In genomic region chr4:10403633-10404445, GRCh38 we compare ENCODE assay signal across 8 cellular contexts. TPM values are rescaled to one million over a fixed set of nuclear protein-coding genes. Genes with fewer than 3 reads are reported as not detected.
DNase-seq lines count a peak whose midpoint lies in the region; ATAC-seq and TF ChIP-seq lines count a peak whose summit lies in the region.

No MANE protein-coding gene starts in this region.

- DNase-seq in AG09309 (ENCODE audit: low read depth) (no peak), GM10266 (ENCODE audit: extremely low spot score) (peak; percentile 36), NCI-H69 (lab: John Stamatoyannopoulos, UW) (peak; percentile 34), dermis microvascular lymphatic vessel endothelial cell (ENCODE audit: low read depth in 2 of 2) (peak; percentile 25 to 55), myocyte (ENCODE audit: low read depth) (peak; percentile 29)

- ATAC-seq in HG03045 (IDR thresholded peaks at IDR 0.05; ENCODE audit: unreplicated experiment) (no peak), GM19463 (IDR thresholded peaks at IDR 0.05; ENCODE audit: unreplicated experiment) (no peak), HG03520 (IDR thresholded peaks at IDR 0.05; ENCODE audit: unreplicated experiment) (no peak)

- peak; percentile 53 for TF ChIP-seq CTCF in AG09309 (IDR thresholded peaks at IDR 0.05; ENCODE audit: control insufficient read depth, insufficient read depth, low read depth, low read length, missing control alignments)
- peak; percentile 16 for TF ChIP-seq CTCF in GM10266 (IDR thresholded peaks at IDR 0.05; ENCODE audit: control insufficient read depth, insufficient read depth, low read depth, missing control alignments)

- no peak overlapping the region for H3K4me3 ChIP-seq in AG09309 (ENCODE audit: control insufficient read depth, low read depth, low read length)

RNA-seq across cellular contexts. Expression of gene ZNF518B, which starts 53.4 kb away (rescaled TPM):
- 16.3 and 17.4 TPM in 2 replicates for total RNA-seq in dermis microvascular lymphatic vessel endothelial cell
- 5.7 and 8.0 TPM in 2 replicates for total RNA-seq in myocyte
- 1.8 TPM for polyA plus RNA-seq in myocyte (2012)
